In genomic region chr3:10753964-10754363, GRCh38 we compare ENCODE assay signal across 9 cellular contexts.
DNase-seq lines count a peak whose midpoint lies in the region; ATAC-seq, FAIRE-seq and TF ChIP-seq lines count a peak whose summit lies in the region.
"Had no signal": no experiment of that assay in that cellular context is flagged by ENCODE, and none has a peak within 500 bp of the region (broad histone marks: within the 10 kb centered on the region; RNA-seq: fewer than 3 reads in every experiment).

No MANE protein-coding gene starts in this region.

- H3K36me3 ChIP-seq in SJCRH30, result no peaks in the 10 kb centered on the region
- no peaks in the 10 kb centered on the region for H3K36me3 ChIP-seq in pancreas

- H3K4me3 ChIP-seq in SJCRH30 (no peak overlapping the region), coronary artery (no peak overlapping the region), pancreas (no peak overlapping the region)

- peak; percentile 27 for DNase-seq in GM19239 (ENCODE audit: insufficient read length, low spot score)
- DNase-seq in SJCRH30, result peak; percentile 57 to 68
- DNase-seq in coronary artery (ENCODE audit: low spot score), result peak; percentile 9
- peak in 3 of 6 donors; percentile 10 to 48 (median 34) for DNase-seq in pancreas
- DNase-seq in G401 (ENCODE audit: low spot score), result no peak

- FAIRE-seq in GM19239 (lab: Jason Lieb, UNC) (no peak), pancreas (lab: Jason Lieb, UNC) (no peak)

- in situ Hi-C loops in G401 (cut with HindIII; ENCODE audit: low sequenced_read_pairs), result no loop called here

- H3K27ac ChIP-seq in SJCRH30, result no peak overlapping the region
- H3K27ac ChIP-seq in coronary artery, result no peak overlapping the region
- no peak overlapping the region for H3K27ac ChIP-seq in pancreas

- H3K9me3 ChIP-seq in SJCRH30 (replicated peaks) (no peaks in the 10 kb centered on the region), pancreas (no peaks in the 10 kb centered on the region)

- no peaks in the 10 kb centered on the region for H3K27me3 ChIP-seq in SJCRH30
- H3K27me3 ChIP-seq in pancreas, result peaks cover 0 to 6% (median 0%) of the 10 kb centered on the region in 4 donors

- ATAC-seq in pancreas, result peak in 3 of 4 donors; percentile 65 to 76 (median 65)
- no peak for ATAC-seq in HG03460 (IDR thresholded peaks at IDR 0.05; ENCODE audit: unreplicated experiment)
- ATAC-seq in GM21390 (IDR thresholded peaks at IDR 0.05; ENCODE audit: unreplicated experiment), result no peak
- ATAC-seq in HG03442 (IDR thresholded peaks at IDR 0.05; ENCODE audit: unreplicated experiment), result no peak
- ATAC-seq: activated naive CD4-positive, alpha-beta T cell treated with anti-CD3 and anti-CD28 coated beads, Interleukin-2, amount 50 U/mL, for 72 hours had no signal

- intact Hi-C loops in pancreas (cut with DNase I), result no loop called here

- WGBS in pancreas, 2 donors, result 5 to 7% methylated on average over 6 of the region's 6 CpGs

- H3K4me1 ChIP-seq in SJCRH30 (no peaks in the 10 kb centered on the region), pancreas (no peaks in the 10 kb centered on the region)

- TF ChIP-seq CTCF in coronary artery (IDR thresholded peaks at IDR 0.05) (no peak), pancreas (IDR thresholded peaks at IDR 0.05) (no peak)

Comparison
In these comparisons a context has a peak if more than half of its experiments do, and no peak if none do; other contexts are left out.
1. ATAC-seq: peak in pancreas (3 of 4); none in HG03460 (single experiment), GM21390 (single experiment) and HG03442 (single experiment).